29 cellular contexts compared by ENCODE assay signal in the genomic region with DNA sequence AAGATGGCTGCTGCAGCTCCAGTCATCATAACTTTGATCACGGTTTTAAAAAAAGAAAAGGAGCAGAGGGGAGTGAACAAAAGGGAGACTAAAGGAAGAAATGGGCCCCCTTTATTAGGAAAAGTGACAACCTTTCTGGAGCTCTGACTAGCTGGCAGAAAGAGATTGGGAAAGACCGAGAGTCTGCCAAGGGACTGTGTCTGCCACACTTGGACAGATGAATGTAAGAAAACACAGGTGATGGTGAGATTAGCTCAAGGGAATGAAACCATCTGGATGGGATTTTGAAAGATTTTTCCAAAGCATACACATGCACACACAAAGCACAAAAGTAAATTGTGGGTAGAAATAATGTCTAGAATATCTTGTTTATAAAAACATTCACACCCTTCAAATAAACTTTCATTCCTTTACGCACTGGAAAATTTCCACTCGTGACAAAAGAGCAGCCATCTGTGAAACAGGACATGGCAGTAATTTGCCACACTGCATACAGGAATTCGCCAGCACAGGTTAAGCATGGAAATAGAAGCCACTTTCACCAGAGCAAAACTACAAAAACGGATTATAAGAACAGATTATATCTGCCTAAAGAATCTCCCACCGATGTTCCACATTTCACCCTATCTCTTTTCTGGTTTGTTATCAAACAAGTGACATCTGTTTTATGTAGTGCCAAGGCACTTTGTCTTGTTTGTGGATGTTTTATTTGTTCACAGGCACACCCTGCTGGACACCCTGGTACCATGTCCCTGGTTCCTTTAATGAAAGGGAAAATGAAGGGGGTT.
A peak's percentile ranks its signal among the peaks of the same experiment; 100 is the strongest.
DNase-seq lines count a peak whose midpoint lies in the region; ATAC-seq and TF ChIP-seq lines count a peak whose summit lies in the region.
"Had no signal": no experiment of that assay in that cellular context is flagged by ENCODE, and none has a peak within 500 bp of the region (broad histone marks: within the 10 kb centered on the region; RNA-seq: fewer than 3 reads in every experiment).

No MANE protein-coding gene starts in this region.

- peak overlapping the region; percentile 9 for H3K27ac Mint-ChIP-seq in osteocyte (ENCODE audit: unreplicated experiment)
- H3K27ac Mint-ChIP-seq in natural killer cell treated with Interleukin-12 subunit alpha and Interleukin-12 subunit beta and Interleukin-15 and Interleukin-18, amount 100 ng/mL, for 72 hours, result no peak overlapping the region
- H3K27ac Mint-ChIP-seq: activated CD4-positive, alpha-beta memory T cell treated with anti-CD3 and anti-CD28 coated beads, Interleukin-2, amount 10 ng/mL, durations not matched to agents 7 days and 5 days; activated naive CD4-positive, alpha-beta T cell treated with anti-CD3 and anti-CD28 coated beads, Interleukin-2, amount 50 U/mL, for 24 hours; activated T-helper 2 cell treated with anti-CD3 and anti-CD28 coated beads, Interferon-gamma antibody, Interleukin-2, Interleukin-4, amounts not matched to agents 10 μg/mL and 5 μg/mL and 100 μg/mL, durations not matched to agents 14 hours and 24 hours and 36 hours; CD8-positive, alpha-beta T cell had no signal

- intact Hi-C loops in dorsolateral prefrontal cortex (cut with DNase I), result no loop called here

- peaks cover 7% of the 10 kb centered on the region for H3K9me3 Mint-ChIP-seq in osteocyte (ENCODE audit: unreplicated experiment)
- peaks cover 8% of the 10 kb centered on the region for H3K9me3 Mint-ChIP-seq in natural killer cell treated with Interleukin-12 subunit alpha and Interleukin-12 subunit beta and Interleukin-15 and Interleukin-18, amount 100 ng/mL, for 72 hours
- H3K9me3 Mint-ChIP-seq: activated CD4-positive, alpha-beta memory T cell treated with anti-CD3 and anti-CD28 coated beads, Interleukin-2, amount 10 ng/mL, durations not matched to agents 7 days and 5 days; activated naive CD4-positive, alpha-beta T cell treated with anti-CD3 and anti-CD28 coated beads, Interleukin-2, amount 50 U/mL, for 24 hours; activated T-helper 2 cell treated with anti-CD3 and anti-CD28 coated beads, Interferon-gamma antibody, Interleukin-2, Interleukin-4, amounts not matched to agents 10 μg/mL and 5 μg/mL and 100 μg/mL, durations not matched to agents 14 hours and 24 hours and 36 hours; CD8-positive, alpha-beta T cell; neural crest cell had no signal

- H3K4me3 ChIP-seq in dorsolateral prefrontal cortex, result no peak overlapping the region
- H3K4me3 ChIP-seq: breast epithelium, lung, prostate gland, testis, vagina had no signal

- H3K27me3 Mint-ChIP-seq in osteocyte (ENCODE audit: unreplicated experiment), result peaks cover 3% of the 10 kb centered on the region
- no peaks in the 10 kb centered on the region for H3K27me3 Mint-ChIP-seq in natural killer cell treated with Interleukin-12 subunit alpha and Interleukin-12 subunit beta and Interleukin-15 and Interleukin-18, amount 100 ng/mL, for 72 hours
- H3K27me3 Mint-ChIP-seq: activated naive CD4-positive, alpha-beta T cell treated with anti-CD3 and anti-CD28 coated beads, Interleukin-2, amount 50 U/mL, for 24 hours had no signal

- no peaks in the 10 kb centered on the region for H3K27me3 ChIP-seq in dorsolateral prefrontal cortex
- H3K27me3 ChIP-seq: breast epithelium, testis, vagina had no signal

- DNase-seq in NCI-H2171 treated with DMSO at 0.1 percent for 48 hours (lab: John Stamatoyannopoulos, UW), result peak; percentile 53
- no peak for DNase-seq in NCI-H2171 (lab: John Stamatoyannopoulos, UW)
- peak; percentile 12 for DNase-seq in NCI-H524 treated with DMSO at 0.1 percent for 48 hours (lab: John Stamatoyannopoulos, UW)
- no peak for DNase-seq in osteocyte (ENCODE audit: extremely low spot score, unreplicated experiment)
- no peak for DNase-seq in natural killer cell treated with Interleukin-12 subunit alpha and Interleukin-12 subunit beta and Interleukin-15 and Interleukin-18, amount 100 ng/mL, for 72 hours (ENCODE audit: low spot score)
- DNase-seq in dorsolateral prefrontal cortex, result no peak
- DNase-seq: activated CD4-positive, alpha-beta memory T cell treated with anti-CD3 and anti-CD28 coated beads, Interleukin-2, amount 10 ng/mL, durations not matched to agents 7 days and 5 days; AML-193; amygdala; CD8-positive, alpha-beta T cell; effector memory CD4-positive, alpha-beta T cell; glutamatergic neuron; H7; NCI-H1092; NCI-H1694 treated with DMSO at 0.1 percent for 48 hours; NCI-H526 treated with DMSO at 0.1 percent for 48 hours; PC-3; stimulated activated naive CD4-positive, alpha-beta T cell treated with Interleukin-2 at 50 U/mL for 16 hours; testis had no signal

- H3K4me3 Mint-ChIP-seq in osteocyte (ENCODE audit: unreplicated experiment), result no peak overlapping the region
- H3K4me3 Mint-ChIP-seq in natural killer cell treated with Interleukin-12 subunit alpha and Interleukin-12 subunit beta and Interleukin-15 and Interleukin-18, amount 100 ng/mL, for 72 hours, result no peak overlapping the region
- H3K4me3 Mint-ChIP-seq: activated CD4-positive, alpha-beta memory T cell treated with anti-CD3 and anti-CD28 coated beads, Interleukin-2, amount 10 ng/mL, durations not matched to agents 7 days and 5 days; activated naive CD4-positive, alpha-beta T cell treated with anti-CD3 and anti-CD28 coated beads, Interleukin-2, amount 50 U/mL, for 24 hours; CD8-positive, alpha-beta T cell; neural crest cell had no signal

- ATAC-seq in natural killer cell treated with Interleukin-12 subunit alpha and Interleukin-12 subunit beta and Interleukin-15 and Interleukin-18, amount 100 ng/mL, for 72 hours, result no peak
- ATAC-seq in GM21723 (IDR thresholded peaks at IDR 0.05; ENCODE audit: unreplicated experiment), result no peak
- ATAC-seq: activated CD4-positive, CD25-positive, alpha-beta regulatory T cell treated with anti-CD3 and anti-CD28 coated beads, Interleukin-2, amount 50 U/mL, for 24 hours; CD8-positive, alpha-beta T cell; PC-3 had no signal

- no peaks in the 10 kb centered on the region for H3K36me3 Mint-ChIP-seq in osteocyte (ENCODE audit: unreplicated experiment)
- no peaks in the 10 kb centered on the region for H3K36me3 Mint-ChIP-seq in natural killer cell treated with Interleukin-12 subunit alpha and Interleukin-12 subunit beta and Interleukin-15 and Interleukin-18, amount 100 ng/mL, for 72 hours
- H3K36me3 Mint-ChIP-seq: activated naive CD4-positive, alpha-beta T cell treated with anti-CD3 and anti-CD28 coated beads, Interleukin-2, amount 50 U/mL, for 24 hours; CD8-positive, alpha-beta T cell had no signal

- TF ChIP-seq CTCF in VCaP (conservative IDR thresholded peaks at IDR 0.05), result peak; percentile 15; the same call in 1 of the 2 replicates
- no peak for TF ChIP-seq CTCF in osteocyte (IDR thresholded peaks at IDR 0.05)
- no peak for TF ChIP-seq CTCF in dorsolateral prefrontal cortex (IDR thresholded peaks at IDR 0.05 in 54 of 56, conservative IDR thresholded peaks at IDR 0.05 in 2 of 56; ENCODE audit: low read depth in 1 of 56, partially characterized antibody in 56 of 56)

- H3K4me1 Mint-ChIP-seq in osteocyte (ENCODE audit: unreplicated experiment), result peaks cover 24% of the 10 kb centered on the region
- no peaks in the 10 kb centered on the region for H3K4me1 Mint-ChIP-seq in natural killer cell treated with Interleukin-12 subunit alpha and Interleukin-12 subunit beta and Interleukin-15 and Interleukin-18, amount 100 ng/mL, for 72 hours (ENCODE audit: low read depth in 2 of 2)
- H3K4me1 Mint-ChIP-seq: activated CD4-positive, alpha-beta memory T cell treated with anti-CD3 and anti-CD28 coated beads, Interleukin-2, amount 10 ng/mL, durations not matched to agents 7 days and 5 days; activated naive CD4-positive, alpha-beta T cell treated with anti-CD3 and anti-CD28 coated beads, Interleukin-2, amount 50 U/mL, for 24 hours had no signal

- H3K27ac ChIP-seq in VCaP, result no peak overlapping the region
- H3K27ac ChIP-seq in dorsolateral prefrontal cortex, result no peak overlapping the region
- H3K27ac ChIP-seq: breast epithelium, prostate gland, testis, vagina had no signal

Comparison
In these comparisons a context has a peak if more than half of its experiments do, and no peak if none do; other contexts are left out.
1. DNase-seq: peak in NCI-H2171 treated with DMSO at 0.1 percent for 48 hours (single experiment) and NCI-H524 treated with DMSO at 0.1 percent for 48 hours (single experiment); none in NCI-H2171 (single experiment), osteocyte (single experiment), natural killer cell treated with Interleukin-12 subunit alpha and Interleukin-12 subunit beta and Interleukin-15 and Interleukin-18, amount 100 ng/mL, for 72 hours (single experiment) and dorsolateral prefrontal cortex (0 of 10).